ENCODE assay signal across 8 cellular contexts in genomic region chr1:156020293-156021086, GRCh38. TPM values are rescaled to one million over a fixed set of nuclear protein-coding genes. Genes with fewer than 3 reads are reported as not detected.
DNase-seq lines count a peak whose midpoint lies in the region; ATAC-seq and TF ChIP-seq lines count a peak whose summit lies in the region.

TSS of gene SSR2 (minus strand) at chr1:156020951. CDS start at chr1:156020167, 784 bp downstream.

- H3K36me3 Mint-ChIP-seq in CD14-positive monocyte: peaks cover 22 to 41% of the 10 kb centered on the region in 2 donors
- H3K36me3 Mint-ChIP-seq in activated CD8-positive, alpha-beta T cell treated with anti-CD3 and anti-CD28 coated beads for 36 hours (ENCODE audit: low read depth): peaks cover 28% of the 10 kb centered on the region

- peak within 1 kb of the TSS; percentile 91 to 94 for H3K4me3 Mint-ChIP-seq in CD14-positive monocyte
- H3K4me3 Mint-ChIP-seq in activated CD8-positive, alpha-beta T cell treated with anti-CD3 and anti-CD28 coated beads for 36 hours: peak within 1 kb of the TSS; percentile 82

- intact Hi-C loops in CD14-positive monocyte (cut with micrococcal nuclease): loop anchor here (2.0 to 5.0 kb wide), 2 partner anchors 34 to 37 kb away; partner anchors contain the start of gene LAMTOR2 (in 1 of the 2)
- intact Hi-C loops in activated CD8-positive, alpha-beta T cell treated with anti-CD3 and anti-CD28 coated beads for 36 hours (cut with micrococcal nuclease): loop anchor here (2.0 kb wide), 1 partner anchor 34 kb away; the partner anchor contains the start of gene LAMTOR2

- H3K27me3 Mint-ChIP-seq in CD14-positive monocyte (ENCODE audit: low read depth in 3 of 3): peaks cover 9 to 10% (median 10%) of the 10 kb centered on the region in 3 donors
- peaks cover 4% of the 10 kb centered on the region for H3K27me3 Mint-ChIP-seq in activated CD8-positive, alpha-beta T cell treated with anti-CD3 and anti-CD28 coated beads for 36 hours

- peaks cover 10% of the 10 kb centered on the region for H3K36me3 ChIP-seq in effector memory CD4-positive, alpha-beta T cell (ENCODE audit: control insufficient read depth, insufficient read depth, low read length)

- H3K27ac Mint-ChIP-seq in CD14-positive monocyte: peak within 1 kb of the TSS; percentile 84 to 97 (median 92)
- peak within 1 kb of the TSS; percentile 94 for H3K27ac Mint-ChIP-seq in activated CD8-positive, alpha-beta T cell treated with anti-CD3 and anti-CD28 coated beads for 36 hours

- CTCF ChIA-PET in activated CD8-positive, alpha-beta T cell treated with anti-CD3 and anti-CD28 coated beads for 36 hours (lab: Charles Lee): interaction anchor here (1.3 to 5.9 kb wide), 5 partner anchors 31 to 110 kb away, joined by 3 to 26 read pairs (median 5); no protein-coding TSS in a partner anchor

- peaks cover 0 to 6% (median 0%) of the 10 kb centered on the region in 7 donors for H3K9me3 Mint-ChIP-seq in CD14-positive monocyte
- H3K9me3 Mint-ChIP-seq in activated CD8-positive, alpha-beta T cell treated with anti-CD3 and anti-CD28 coated beads for 36 hours: no peaks in the 10 kb centered on the region

- peak within 1 kb of the TSS; percentile 64 for H3K4me3 ChIP-seq in effector memory CD4-positive, alpha-beta T cell (ENCODE audit: insufficient read depth, low read depth, low read length, poor library complexity, severe bottlenecking)

- peaks cover 15% of the 10 kb centered on the region for H3K4me1 Mint-ChIP-seq in CD14-positive monocyte
- H3K4me1 Mint-ChIP-seq in activated CD8-positive, alpha-beta T cell treated with anti-CD3 and anti-CD28 coated beads for 36 hours (ENCODE audit: low read depth): peaks cover 22% of the 10 kb centered on the region

- TF ChIP-seq CTCF in CD14-positive monocyte (IDR thresholded peaks at IDR 0.05): no peak
- no peak for TF ChIP-seq CTCF in activated CD8-positive, alpha-beta T cell treated with anti-CD3 and anti-CD28 coated beads for 36 hours (IDR thresholded peaks at IDR 0.05)

- POLR2A ChIA-PET in activated CD8-positive, alpha-beta T cell treated with anti-CD3 and anti-CD28 coated beads for 36 hours (lab: Charles Lee): interaction anchor here (0.7 to 2.8 kb wide), 14 partner anchors 11 to 97 kb away, joined by 3 to 17 read pairs (median 3); partner anchors contain the start of gene LAMTOR2

- no peaks in the 10 kb centered on the region for H3K27me3 ChIP-seq in effector memory CD4-positive, alpha-beta T cell (replicated peaks; ENCODE audit: control insufficient read depth, insufficient read depth, low read length, poor library complexity, severe bottlenecking)

- H3K9me3 ChIP-seq in effector memory CD4-positive, alpha-beta T cell (ENCODE audit: control insufficient read depth, low read length): no peaks in the 10 kb centered on the region

- peak; percentile 86 for DNase-seq in CD14-positive monocyte (ENCODE audit: low spot score)
- DNase-seq in NCI-H82 treated with DMSO at 0.1 percent for 48 hours (lab: John Stamatoyannopoulos, UW; ENCODE audit: unreplicated experiment): peak; percentile 93
- peak; percentile 92 for DNase-seq in activated CD8-positive, alpha-beta T cell treated with anti-CD3 and anti-CD28 coated beads for 36 hours
- DNase-seq in effector memory CD4-positive, alpha-beta T cell: peak; percentile 68 to 82 (median 74)
- peak; percentile 97 for DNase-seq in medulla oblongata (ENCODE audit: extremely low spot score)
- DNase-seq in stimulated activated CD8-positive, alpha-beta memory T cell treated with anti-CD3 and anti-CD28 coated beads, Interleukin-12 subunit alpha, Interleukin-12 subunit beta, amount 100 ng/mL, for 1 hour (ENCODE audit: low read depth): peak; percentile 70

- peak; percentile 94 for ATAC-seq in GM19395 (IDR thresholded peaks at IDR 0.05; ENCODE audit: unreplicated experiment)
- ATAC-seq in HG03575 (IDR thresholded peaks at IDR 0.05; ENCODE audit: extremely low read depth, insufficient number of reproducible peaks, low FRiP score, unreplicated experiment): peak; percentile 86
- peak; percentile 100 for ATAC-seq in activated CD8-positive, alpha-beta T cell treated with anti-CD3 and anti-CD28 coated beads for 36 hours

- peak within 1 kb of the TSS; percentile 71 for H3K27ac ChIP-seq in effector memory CD4-positive, alpha-beta T cell (ENCODE audit: insufficient read depth, low read length, poor library complexity, severe bottlenecking)

- peaks cover 6% of the 10 kb centered on the region for H3K4me1 ChIP-seq in effector memory CD4-positive, alpha-beta T cell (ENCODE audit: control insufficient read depth, insufficient read depth, low read length, poor library complexity, severe bottlenecking)

RNA-seq across cellular contexts. Expression of gene SSR2, which starts in this region (rescaled TPM):
- 100 to 1,000 TPM; 374 to 414 TPM for polyA plus RNA-seq in CD14-positive monocyte
- 100 to 1,000 TPM; 148 to 150 TPM for total RNA-seq in activated CD8-positive, alpha-beta T cell treated with anti-CD3 and anti-CD28 coated beads for 36 hours

Comparison
In these comparisons a context has a peak if more than half of its experiments do, and no peak if none do; other contexts are left out.
1. Peak in every context shown above with its lines: DNase-seq, ATAC-seq, H3K4me3 ChIP-seq and H3K27ac ChIP-seq.